Comparison of ENCODE assay signal across 8 cellular contexts in genomic region chr15:82338573-82338972, GRCh38. TPM values are rescaled to one million over a fixed set of nuclear protein-coding genes. Genes with fewer than 3 reads are reported as not detected.
DNase-seq lines count a peak whose midpoint lies in the region; ATAC-seq, FAIRE-seq and TF ChIP-seq lines count a peak whose summit lies in the region.
"Not testable (repeated sequence)": the region's sequence is repeated elsewhere in the genome, so short reads cannot be mapped to it uniquely, and the experiment has no call there.

No MANE protein-coding gene starts in this region.

- ATAC-seq in WTC11; K562; mucosa of descending colon; aorta (ENCODE audit: low FRiP score): not testable (repeated sequence)

- not testable (repeated sequence) for H3K4me1 ChIP-seq in K562 (replicated peaks in 1 of 2; ENCODE audit: control insufficient read depth in 2 of 2, insufficient read depth in 2 of 2, low read length in 2 of 2); endodermal cell (ENCODE audit: control insufficient read depth, insufficient read depth, low read length); right atrium auricular region; kidney (ENCODE audit: control insufficient read depth in 1 of 2, insufficient read depth in 1 of 2, low read depth in 1 of 2, low read length in 2 of 2); mucosa of descending colon (ENCODE audit: low read depth); sigmoid colon; aorta (ENCODE audit: control insufficient read depth in 1 of 2, insufficient read depth in 2 of 2, low read length in 2 of 2)

- TF ChIP-seq EP300 in K562 (IDR thresholded peaks at IDR 0.05; ENCODE audit: low read length); sigmoid colon (IDR thresholded peaks at IDR 0.05): not testable (repeated sequence)

- not testable (repeated sequence) for H3K9me1 ChIP-seq in K562 (ENCODE audit: control insufficient read depth, insufficient read depth, low read length)

- not testable (repeated sequence) for H3K79me2 ChIP-seq in K562 (ENCODE audit: control insufficient read depth, insufficient read depth, low read length)

- POLR2A ChIA-PET in WTC11 (lab: Charles Lee); K562 (lab: Yijun Ruan, JAX): not testable (repeated sequence)

- H3K27ac Mint-ChIP-seq in WTC11, endodermal cell: not testable (repeated sequence)

- DNase-seq in WTC11 (ENCODE audit: low spot score) (peak; percentile 14), endodermal cell (peak; percentile 45), right atrium auricular region (ENCODE audit: low spot score) (peak; percentile 51), kidney (peak; percentile 46), mucosa of descending colon (peak in 2 of 3 donors; percentile 11 to 13), sigmoid colon (peak; percentile 36), aorta (peak; percentile 18 to 36)
- not testable (repeated sequence) for DNase-seq in K562 (ENCODE audit: extremely low read depth in 1 of 4, low spot score in 3 of 4)

- not testable (repeated sequence) for H3K27me3 Mint-ChIP-seq in WTC11 (ENCODE audit: low read depth); endodermal cell (ENCODE audit: insufficient read depth)

- CTCF ChIA-PET in WTC11 (lab: Charles Lee); K562 (lab: Yijun Ruan, JAX; ENCODE audit: low intra/inter-chr PET ratio): not testable (repeated sequence)

- not testable (repeated sequence) for H3K9me3 Mint-ChIP-seq in WTC11, endodermal cell

- H3K4me3 ChIP-seq in K562; endodermal cell (ENCODE audit: low read length); right atrium auricular region; kidney (ENCODE audit: low read length in 2 of 2); mucosa of descending colon; sigmoid colon; aorta (ENCODE audit: low read length in 2 of 2): not testable (repeated sequence)

- H3K4me1 Mint-ChIP-seq in WTC11, endodermal cell: not testable (repeated sequence)

- not testable (repeated sequence) for BruUV-seq in K562 (replicated peaks; lab: Mats Ljungman, UMichigan)

- not testable (repeated sequence) for H3K36me3 Mint-ChIP-seq in WTC11; endodermal cell (ENCODE audit: low read depth)

- H3K36me3 ChIP-seq in K562 (ENCODE audit: control insufficient read depth, insufficient read depth, low read length); endodermal cell (ENCODE audit: control insufficient read depth, insufficient read depth, low read length); right atrium auricular region; kidney (ENCODE audit: control insufficient read depth in 1 of 2, insufficient read depth in 2 of 2, low read length in 2 of 2); mucosa of descending colon (ENCODE audit: low read depth); sigmoid colon; aorta (ENCODE audit: control insufficient read depth in 1 of 2, insufficient read depth in 2 of 2, low read length in 1 of 2): not testable (repeated sequence)

- H3K4me3 Mint-ChIP-seq in WTC11, endodermal cell: not testable (repeated sequence)

- not testable (repeated sequence) for H3K27ac ChIP-seq in K562 (ENCODE audit: extremely low read depth, low read depth, low read length); endodermal cell (ENCODE audit: low read depth, low read length); right atrium auricular region; kidney (ENCODE audit: low read depth in 2 of 2, low read length in 2 of 2); sigmoid colon; aorta (ENCODE audit: low read depth in 1 of 2, low read length in 2 of 2)

- H4K20me1 ChIP-seq in K562 (replicated peaks; ENCODE audit: control insufficient read depth, insufficient read depth, low read length), result not testable (repeated sequence)

- not testable (repeated sequence) for FAIRE-seq in K562 (lab: Jason Lieb, UNC); kidney (lab: Jason Lieb, UNC)

- TF ChIP-seq CTCF in WTC11 (IDR thresholded peaks at IDR 0.05); K562 (IDR thresholded peaks at IDR 0.05 in 2 of 3, conservative IDR thresholded peaks at IDR 0.05 in 1 of 3; ENCODE audit: insufficient read depth in 2 of 3, low read depth in 1 of 3, low read length in 3 of 3); right atrium auricular region (IDR thresholded peaks at IDR 0.05); kidney (IDR thresholded peaks at IDR 0.05; ENCODE audit: borderline replicate concordance, extremely low read depth, insufficient read depth); mucosa of descending colon (IDR thresholded peaks at IDR 0.05); sigmoid colon (IDR thresholded peaks at IDR 0.05): not testable (repeated sequence)
- TF ChIP-seq CTCF in endodermal cell (conservative IDR thresholded peaks at IDR 0.05), result peak; percentile 28

- H3K9ac ChIP-seq in K562 (ENCODE audit: insufficient read depth in 1 of 2, low read depth in 2 of 2, low read length in 2 of 2); endodermal cell (ENCODE audit: extremely low read depth, low read length, poor library complexity, severe bottlenecking); kidney (ENCODE audit: low read length in 2 of 2): not testable (repeated sequence)

- in situ Hi-C loops in K562 (cut with MboI), result not testable (repeated sequence)

- TF ChIP-seq POLR2A in K562 (conservative IDR thresholded peaks at IDR 0.05); sigmoid colon (IDR thresholded peaks at IDR 0.05): not testable (repeated sequence)

- H3K4me2 ChIP-seq in K562 (ENCODE audit: insufficient read depth, low read length), result not testable (repeated sequence)

- H3K9me3 ChIP-seq in K562 (replicated peaks; ENCODE audit: control insufficient read depth, insufficient read depth, low read depth, low read length); endodermal cell (ENCODE audit: control insufficient read depth, low read length); right atrium auricular region; kidney (ENCODE audit: control insufficient read depth in 1 of 2, low read length in 2 of 2); mucosa of descending colon; sigmoid colon; aorta (ENCODE audit: control insufficient read depth, low read length): not testable (repeated sequence)

- not testable (repeated sequence) for TF ChIP-seq RAD21 in K562 (CRISPR knock-in tag; conservative IDR thresholded peaks at IDR 0.05 in 1 of 2, IDR thresholded peaks at IDR 0.05 in 1 of 2)

- not testable (repeated sequence) for H3K27me3 ChIP-seq in K562 (ENCODE audit: control insufficient read depth in 2 of 2, insufficient read depth in 2 of 2, low read length in 2 of 2); endodermal cell (ENCODE audit: control insufficient read depth, insufficient read depth, low read length, poor library complexity, severe bottlenecking); right atrium auricular region; sigmoid colon; aorta (ENCODE audit: control insufficient read depth in 1 of 2, insufficient read depth in 2 of 2, low read length in 1 of 2)

- WGBS in K562 (ENCODE audit: insufficient coverage, low coverage, missing lambda C conversion rate), result 60% methylated on average over 8 of the region's 8 CpGs
- WGBS in endodermal cell (ENCODE audit: insufficient coverage in 1 of 2, insufficient read length in 1 of 2), 2 experiments, result 84 to 90% methylated on average over 5 to 8 of the region's 8 CpGs
- WGBS in sigmoid colon, 2 donors, result 88 to 90% methylated on average over 8 of the region's 8 CpGs
- 84 to 90% methylated on average over 8 of the region's 8 CpGs for WGBS in aorta, 2 donors

- 0 out of 2 replicates have a peak overlapping the region, but pooled peaks have one; percentile 17 for H2AFZ ChIP-seq in K562 (ENCODE audit: low read depth, low read length)

- intact Hi-C loops in K562 (cut with micrococcal nuclease); kidney (cut with DNase I); mucosa of descending colon (cut with DNase I, micrococcal nuclease); sigmoid colon (cut with DNase I); aorta (cut with DNase I): not testable (repeated sequence)

RNA-seq across cellular contexts. Expression of gene GOLGA6L10, which starts 10.7 kb away (rescaled TPM):
- total RNA-seq in WTC11 (2021) (5.1 to 7.7 TPM (median 5.8 TPM) in 3 replicates), K562 (2014; rRNA removed) (2.4 and 2.7 TPM in 2 replicates), K562 (2014; rRNA removed; fragmentation: Illumina TruSeq; extraction: Trizol) (1.9 and 3.0 TPM in 2 replicates), K562 (2015; rRNA removed; fragmentation: Illumina TruSeq; extraction: Trizol) (2.0 TPM in 2 replicates), K562 (2021) (2.2 TPM in 2 replicates), endodermal cell (1 to 10 TPM; 4.1 to 6.5 TPM), right atrium auricular region (under 1 TPM; 0.33 to 0.35 TPM), kidney (2.5 TPM), mucosa of descending colon (1 to 10 TPM in 2 of 3 donors, under 1 TPM in 1; 0.92 to 3.6 (median 3.1) TPM), sigmoid colon (1 to 10 TPM; 1.8 to 3.0 (median 1.8) TPM), aorta (1 to 10 TPM in 1 of 2 donors, under 1 TPM in 1; 0.23 to 2.8 TPM)
- total RNA-seq in K562 (2011; cell fraction: chromatin; rRNA removed; ENCODE audit: low replicate concordance), result 10.5 and 22.9 TPM in 2 replicates
- 4.5 and 5.5 TPM in 2 replicates for total RNA-seq in K562 (2011; cell fraction: nucleolus; rRNA removed)
- total RNA-seq in K562 (2011; cell fraction: nucleoplasm; rRNA removed), result 22.1 and 29.5 TPM in 2 replicates
- polyA plus RNA-seq in K562 (2011; rRNA removed) (4.0 and 4.1 TPM in 2 replicates), K562 (2014; fragmentation: Illumina TruSeq; extraction: Trizol) (1.5 and 2.0 TPM in 2 replicates), K562 (2014; fragmentation: Nextera tagmentation; extraction: Ambion mirVana) (under 1 TPM; 0.32 to 0.34 TPM), K562 (2014; rRNA removed) (2.7 and 7.1 TPM in 2 replicates), kidney (ENCODE audit: insufficient read depth, low read depth, low replicate concordance) (0.45 TPM), sigmoid colon (1 to 10 TPM in 2 of 3 donors, under 1 TPM in 1; 0.60 to 3.0 (median 1.4) TPM), aorta (1 to 10 TPM in 1 of 2 donors, under 1 TPM in 1; 0.38 to 2.7 TPM)
- 0.22 and 0.60 TPM in 2 replicates for polyA plus RNA-seq in K562 (2011; cell fraction: cytosol; rRNA removed)
- 6.1 and 8.4 TPM in 2 replicates for polyA plus RNA-seq in K562 (2011; cell fraction: nucleus; rRNA removed)
- polyA plus RNA-seq in K562 (2012), result 1.3 and 3.8 TPM in 2 replicates
- polyA minus RNA-seq in K562 (2011; rRNA and poly(A)+ RNA removed), result 2.1 and 2.2 TPM in 2 replicates
- polyA minus RNA-seq in K562 (2011; cell fraction: cytosol; rRNA and poly(A)+ RNA removed), result 0.86 TPM in 1 of 2 replicates, not detected in the other
- 3.4 and 7.1 TPM in 2 replicates for polyA minus RNA-seq in K562 (2011; cell fraction: nucleus; rRNA and poly(A)+ RNA removed)
- 5.9 TPM for polyA plus RNA-seq in endodermal cell (2013, experiment 1 of 2)
- 6.5 TPM for polyA plus RNA-seq in endodermal cell (2013, experiment 2 of 2)
